ENCODE assay signal across 9 cellular contexts in the genomic region with DNA sequence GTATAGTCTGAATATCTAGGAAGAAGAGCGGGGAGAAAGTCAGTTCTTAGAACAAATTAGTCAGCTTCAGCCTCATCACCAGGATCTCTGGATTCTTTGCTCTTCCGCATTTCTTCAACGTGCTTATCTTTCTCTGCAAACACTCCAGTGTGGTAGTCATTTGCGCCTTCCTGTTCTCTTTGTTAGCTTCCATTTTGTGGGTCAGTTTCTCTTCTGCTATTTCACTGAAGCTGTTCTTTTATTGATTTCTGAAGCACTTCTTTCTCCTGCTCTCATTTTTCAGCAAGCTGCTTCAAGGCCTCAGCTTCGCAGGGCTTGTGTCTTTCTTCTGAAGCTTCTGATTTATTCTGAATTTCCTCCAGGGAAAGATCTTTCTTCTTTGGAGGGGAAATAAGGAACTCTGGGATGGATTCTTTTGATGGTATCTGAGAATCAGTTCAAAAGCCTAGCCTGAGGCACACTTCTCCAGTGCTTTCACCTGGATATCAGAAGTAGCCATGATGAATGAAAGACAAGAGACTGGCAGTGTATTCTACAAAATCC. TPM values are rescaled to one million over a fixed set of nuclear protein-coding genes. Genes with fewer than 3 reads are reported as not detected.
DNase-seq lines count a peak whose midpoint lies in the region; ATAC-seq, FAIRE-seq and TF ChIP-seq lines count a peak whose summit lies in the region.
"Had no signal": no experiment of that assay in that cellular context is flagged by ENCODE, and none has a peak within 500 bp of the region (broad histone marks: within the 10 kb centered on the region; RNA-seq: fewer than 3 reads in every experiment).

No MANE protein-coding gene starts in this region.

- no peaks in the 10 kb centered on the region for H4K20me1 ChIP-seq in OCI-LY1 (ENCODE audit: insufficient read depth, low read length)

- TF ChIP-seq CTCF in OCI-LY1 (IDR thresholded peaks at IDR 0.05; ENCODE audit: low read length): no peak
- no peak for TF ChIP-seq CTCF in psoas muscle (IDR thresholded peaks at IDR 0.05)
- TF ChIP-seq CTCF in chondrocyte (IDR thresholded peaks at IDR 0.05): no peak

- H3K27me3 ChIP-seq in OCI-LY1 (ENCODE audit: insufficient read depth, low read length) (no peaks in the 10 kb centered on the region), psoas muscle (ENCODE audit: insufficient read depth in 3 of 3, low read length in 2 of 3) (no peaks in the 10 kb centered on the region)

- no peak overlapping the region for H3K4me3 Mint-ChIP-seq in chondrocyte (ENCODE audit: unreplicated experiment)
- H3K4me3 Mint-ChIP-seq in activated CD8-positive, alpha-beta memory T cell treated with anti-CD3 and anti-CD28 coated beads, Interleukin-2, amount 10 ng/mL, durations not matched to agents 7 days and 5 days: no peak overlapping the region

- H3K79me2 ChIP-seq in OCI-LY1 (ENCODE audit: insufficient read depth, low read length): no peaks in the 10 kb centered on the region

- peak overlapping the region; percentile 87 for H2AFZ ChIP-seq in OCI-LY1 (ENCODE audit: low read length)

- H3F3A ChIP-seq in OCI-LY1 (ENCODE audit: insufficient read depth, low read length): no peaks in the 10 kb centered on the region

- no peaks in the 10 kb centered on the region for H3K9me2 ChIP-seq in OCI-LY1 (ENCODE audit: low read depth, low read length)

- WGBS in psoas muscle, 3 donors: 81 to 85% (median 81%) methylated on average over 5 of the region's 5 CpGs

- peak overlapping the region; percentile 53 for H3K4me2 ChIP-seq in OCI-LY1 (ENCODE audit: low read length)
- H3K4me2 ChIP-seq: KMS-11 had no signal

- H3K4me1 ChIP-seq in OCI-LY1 (ENCODE audit: insufficient read depth, low read length, severe bottlenecking): peaks cover 23% of the 10 kb centered on the region
- no peaks in the 10 kb centered on the region for H3K4me1 ChIP-seq in psoas muscle

- peak overlapping the region; percentile 77 for H3K27ac ChIP-seq in OCI-LY1 (ENCODE audit: low read depth, low read length, poor library complexity, severe bottlenecking)
- no peak overlapping the region for H3K27ac ChIP-seq in psoas muscle
- H3K27ac ChIP-seq: KMS-11 had no signal

- ATAC-seq in HG02588 (IDR thresholded peaks at IDR 0.05; ENCODE audit: unreplicated experiment) (peak; percentile 64), psoas muscle (no peak)
- ATAC-seq in activated CD8-positive, alpha-beta memory T cell treated with anti-CD3 and anti-CD28 coated beads, Interleukin-2, amount 10 ng/mL, durations not matched to agents 7 days and 5 days: no peak

- no peaks in the 10 kb centered on the region for H3K4me1 Mint-ChIP-seq in chondrocyte (ENCODE audit: low read depth)
- H3K4me1 Mint-ChIP-seq in activated CD8-positive, alpha-beta memory T cell treated with anti-CD3 and anti-CD28 coated beads, Interleukin-2, amount 10 ng/mL, durations not matched to agents 7 days and 5 days: no peaks in the 10 kb centered on the region

- peaks cover 5% of the 10 kb centered on the region; the same call in 1 of the 2 replicates for H3K9me3 ChIP-seq in OCI-LY1 (ENCODE audit: low read length)
- H3K9me3 ChIP-seq in psoas muscle: no peaks in the 10 kb centered on the region

- intact Hi-C loops in psoas muscle (cut with DNase I): no loop called here

- no peak for DNase-seq in GM18507 (ENCODE audit: extremely low spot score, insufficient read length, low read depth)
- peak; percentile 75 for DNase-seq in islet precursor cell
- DNase-seq in psoas muscle: no peak
- DNase-seq in COR-L47 (lab: John Stamatoyannopoulos, UW): no peak
- no peak for DNase-seq in chondrocyte (ENCODE audit: low spot score)
- no peak for DNase-seq in activated CD8-positive, alpha-beta memory T cell treated with anti-CD3 and anti-CD28 coated beads, Interleukin-2, amount 10 ng/mL, durations not matched to agents 7 days and 5 days

- H3K36me3 Mint-ChIP-seq in chondrocyte (ENCODE audit: low read depth): peaks cover 4% of the 10 kb centered on the region
- H3K36me3 Mint-ChIP-seq in activated CD8-positive, alpha-beta memory T cell treated with anti-CD3 and anti-CD28 coated beads, Interleukin-2, amount 10 ng/mL, durations not matched to agents 7 days and 5 days: peaks cover 20% of the 10 kb centered on the region

- peaks cover 10% of the 10 kb centered on the region for H3K9me3 Mint-ChIP-seq in chondrocyte (ENCODE audit: low read depth)
- peaks cover 4% of the 10 kb centered on the region for H3K9me3 Mint-ChIP-seq in activated CD8-positive, alpha-beta memory T cell treated with anti-CD3 and anti-CD28 coated beads, Interleukin-2, amount 10 ng/mL, durations not matched to agents 7 days and 5 days (ENCODE audit: low read depth)

- H3K4me3 ChIP-seq in OCI-LY1 (ENCODE audit: low read depth, low read length, poor library complexity, severe bottlenecking) (peak overlapping the region; percentile 18), psoas muscle (no peak overlapping the region)

- CTCF ChIA-PET in activated CD8-positive, alpha-beta memory T cell treated with anti-CD3 and anti-CD28 coated beads, Interleukin-2, amount 10 ng/mL, durations not matched to agents 7 days and 5 days (lab: Charles Lee): interaction anchor here (1.2 to 2.7 kb wide), 2 partner anchors 29 to 33 kb away, joined by 3 to 6 read pairs; no protein-coding TSS in a partner anchor

- H3K27me3 Mint-ChIP-seq in chondrocyte (ENCODE audit: low read depth): no peaks in the 10 kb centered on the region
- no peaks in the 10 kb centered on the region for H3K27me3 Mint-ChIP-seq in activated CD8-positive, alpha-beta memory T cell treated with anti-CD3 and anti-CD28 coated beads, Interleukin-2, amount 10 ng/mL, durations not matched to agents 7 days and 5 days

- FAIRE-seq in GM18507 (lab: Jason Lieb, UNC): peak; percentile 87

- peak overlapping the region; percentile 37 for H3K9ac ChIP-seq in OCI-LY1 (ENCODE audit: low read length)
- H3K9ac ChIP-seq: KMS-11 had no signal

- H3K27ac Mint-ChIP-seq in chondrocyte (ENCODE audit: unreplicated experiment): no peak overlapping the region
- no peak overlapping the region for H3K27ac Mint-ChIP-seq in activated CD8-positive, alpha-beta memory T cell treated with anti-CD3 and anti-CD28 coated beads, Interleukin-2, amount 10 ng/mL, durations not matched to agents 7 days and 5 days

- peaks cover 8% of the 10 kb centered on the region for H3K36me3 ChIP-seq in OCI-LY1 (ENCODE audit: insufficient read depth, low read length)
- peaks cover 0 to 6% of the 10 kb centered on the region in 2 donors for H3K36me3 ChIP-seq in psoas muscle (ENCODE audit: insufficient read depth in 1 of 2, low read depth in 1 of 2)

RNA-seq across cellular contexts. Expression of gene AMN1, which starts 13.5 kb away (rescaled TPM):
- total RNA-seq in psoas muscle: 10 to 100 TPM; 10.4 to 19.8 (median 12.8) TPM
- 10 to 100 TPM; 12.6 to 30.0 (median 13.9) TPM for polyA plus RNA-seq in psoas muscle
- 6.6 to 6.9 TPM (median 6.6 TPM) in 3 replicates for total RNA-seq in chondrocyte
- 1 to 10 TPM; 3.1 to 3.9 TPM for total RNA-seq in activated CD8-positive, alpha-beta memory T cell treated with anti-CD3 and anti-CD28 coated beads, Interleukin-2, amount 10 ng/mL, durations not matched to agents 7 days and 5 days

RNA-seq across cellular contexts. Expression of gene ETFBKMT, which starts 55.9 kb away (rescaled TPM):
- total RNA-seq in psoas muscle (1 to 10 TPM; 5.0 to 7.3 (median 5.6) TPM), chondrocyte (3.2 to 4.8 TPM (median 3.4 TPM) in 3 replicates)
- 10 to 100 TPM in 1 of 3 donors, 1 to 10 TPM in 2; 2.4 to 10.8 (median 3.6) TPM for polyA plus RNA-seq in psoas muscle
- total RNA-seq in activated CD8-positive, alpha-beta memory T cell treated with anti-CD3 and anti-CD28 coated beads, Interleukin-2, amount 10 ng/mL, durations not matched to agents 7 days and 5 days: 1 to 10 TPM; 1.2 to 2.1 TPM
